Comparison of ENCODE assay signal across 9 cellular contexts in the genomic region with DNA sequence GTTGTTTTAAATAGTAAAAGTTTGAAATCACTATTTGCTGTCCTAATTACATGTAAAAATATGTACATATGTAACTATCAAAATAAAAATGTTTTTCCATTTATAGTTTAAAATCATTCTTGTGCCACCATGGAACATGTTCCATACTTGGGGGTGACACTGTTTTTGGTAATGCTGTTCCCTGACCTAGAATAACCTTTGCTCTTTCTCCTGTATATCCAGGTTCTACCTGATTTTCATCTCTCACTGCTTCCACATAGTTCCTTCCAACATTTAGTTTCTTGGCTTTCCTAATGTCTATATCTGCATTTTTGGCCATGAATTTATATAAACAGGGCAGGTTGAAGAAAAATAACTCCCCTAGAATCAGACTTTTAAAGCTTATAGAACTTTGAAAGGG. TPM values are rescaled to one million over a fixed set of nuclear protein-coding genes. Genes with fewer than 3 reads are reported as not detected.
A peak's percentile ranks its signal among the peaks of the same experiment; 100 is the strongest.
DNase-seq lines count a peak whose midpoint lies in the region; ATAC-seq and TF ChIP-seq lines count a peak whose summit lies in the region.
"Had no signal": no experiment of that assay in that cellular context is flagged by ENCODE, and none has a peak within 500 bp of the region (broad histone marks: within the 10 kb centered on the region; RNA-seq: fewer than 3 reads in every experiment).

No MANE protein-coding gene starts in this region.

- peaks cover 6% of the 10 kb centered on the region; the same call in 1 of the 2 replicates for H3F3A ChIP-seq in MM.1S (ENCODE audit: insufficient read depth, low read length)

- no peak overlapping the region for H3K9ac ChIP-seq in MM.1S (ENCODE audit: low read length)

- peaks cover 24% of the 10 kb centered on the region for H3K4me1 Mint-ChIP-seq in Calu3 (ENCODE audit: low read depth, unreplicated experiment)
- peaks cover 48% of the 10 kb centered on the region for H3K4me1 Mint-ChIP-seq in dendritic cell treated with granulocyte-macrophage colony-stimulating factor and Interleukin-4, amounts not matched to agents 40 ng/mL and 50 ng/mL, for 4 days (ENCODE audit: low read depth)

- peaks cover 28% of the 10 kb centered on the region for H3K36me3 Mint-ChIP-seq in Calu3 (ENCODE audit: insufficient read depth, unreplicated experiment)
- H3K36me3 Mint-ChIP-seq in dendritic cell treated with granulocyte-macrophage colony-stimulating factor and Interleukin-4, amounts not matched to agents 40 ng/mL and 50 ng/mL, for 4 days (ENCODE audit: low read depth): peaks cover 10% of the 10 kb centered on the region

- H3K4me2 ChIP-seq in MM.1S (ENCODE audit: low read depth, low read length) (peak overlapping the region; percentile 77; the same call in 1 of the 2 replicates), osteoblast (ENCODE audit: insufficient read depth, low read length) (peak overlapping the region; percentile 89)

- H3K27ac ChIP-seq in MM.1S (ENCODE audit: low read length) (no peak overlapping the region), osteoblast (ENCODE audit: low read depth, low read length) (no peak overlapping the region)

- peaks cover 16% of the 10 kb centered on the region; the same call in 1 of the 2 replicates for H3K4me1 ChIP-seq in MM.1S (ENCODE audit: low read length)
- peaks cover 21% of the 10 kb centered on the region for H3K4me1 ChIP-seq in osteoblast (ENCODE audit: insufficient read depth, low read length)

- H3K9me2 ChIP-seq in MM.1S (replicated peaks; ENCODE audit: insufficient read depth, low read length): no peaks in the 10 kb centered on the region

- ATAC-seq in HG03095 (IDR thresholded peaks at IDR 0.05; ENCODE audit: unreplicated experiment): no peak

- no peak for TF ChIP-seq CTCF in Calu3 (IDR thresholded peaks at IDR 0.05; ENCODE audit: unreplicated experiment)
- no peak for TF ChIP-seq CTCF in MM.1S (IDR thresholded peaks at IDR 0.05; ENCODE audit: low read length)
- no peak for TF ChIP-seq CTCF in osteoblast (IDR thresholded peaks at IDR 0.05; ENCODE audit: extremely low read depth, low read depth, low read length)

- H3K79me2 ChIP-seq in MM.1S (ENCODE audit: low read length) (peaks cover 67% of the 10 kb centered on the region), osteoblast (ENCODE audit: insufficient read depth, low read length) (peaks cover 68% of the 10 kb centered on the region)

- no peaks in the 10 kb centered on the region for H3K27me3 Mint-ChIP-seq in Calu3 (ENCODE audit: unreplicated experiment)
- H3K27me3 Mint-ChIP-seq in dendritic cell treated with granulocyte-macrophage colony-stimulating factor and Interleukin-4, amounts not matched to agents 40 ng/mL and 50 ng/mL, for 4 days: no peaks in the 10 kb centered on the region

- intact Hi-C loops in Calu3 (cut with micrococcal nuclease; ENCODE audit: unreplicated experiment): loop anchor here (10.0 kb wide), 5 partner anchors 211 to 579 kb away; no protein-coding TSS in a partner anchor
- intact Hi-C loops in dendritic cell treated with granulocyte-macrophage colony-stimulating factor and Interleukin-4, amounts not matched to agents 40 ng/mL and 50 ng/mL, for 4 days (cut with micrococcal nuclease): loop anchor here (5.0 to 10.0 kb wide), 2 partner anchors 211 to 542 kb away; a partner anchor contains a TSS

- DNase-seq in Calu3 (no peak), MM.1S (no peak), osteoblast (ENCODE audit: insufficient read length, low spot score, missing footprints) (no peak), NCI-H1417 (lab: John Stamatoyannopoulos, UW) (no peak), dedifferentiated amniotic fluid mesenchymal stem cell (ENCODE audit: extremely low spot score) (no peak), HK-2 (ENCODE audit: unreplicated experiment) (no peak)
- DNase-seq: NCI-H2081 had no signal

- CTCF ChIA-PET in Calu3 (lab: Charles Lee): interaction anchor here (1.3 kb wide), 1 partner anchor 12 kb away, joined by 4 read pairs; no protein-coding TSS in a partner anchor

- H3K36me3 ChIP-seq in MM.1S (replicated peaks; ENCODE audit: insufficient read depth, low read length) (no peaks in the 10 kb centered on the region), osteoblast (ENCODE audit: insufficient read depth, low read length) (no peaks in the 10 kb centered on the region)

- H3K4me3 Mint-ChIP-seq in Calu3 (ENCODE audit: low read depth, unreplicated experiment): peak overlapping the region; percentile 86
- H3K4me3 Mint-ChIP-seq in dendritic cell treated with granulocyte-macrophage colony-stimulating factor and Interleukin-4, amounts not matched to agents 40 ng/mL and 50 ng/mL, for 4 days: peak overlapping the region; percentile 67

- H4K20me1 ChIP-seq in MM.1S (ENCODE audit: insufficient read depth, low read length) (0 out of 2 replicates have a peak, but pooled peaks cover 5% of the 10 kb centered on the region), osteoblast (ENCODE audit: insufficient read depth, low read length) (peaks cover 32% of the 10 kb centered on the region)

- H3K27ac Mint-ChIP-seq in Calu3 (ENCODE audit: unreplicated experiment): peak overlapping the region; percentile 55
- H3K27ac Mint-ChIP-seq in dendritic cell treated with granulocyte-macrophage colony-stimulating factor and Interleukin-4, amounts not matched to agents 40 ng/mL and 50 ng/mL, for 4 days: no peak overlapping the region

- H2AFZ ChIP-seq in MM.1S (ENCODE audit: low read length) (no peak overlapping the region), osteoblast (ENCODE audit: low read length) (no peak overlapping the region)

- H3K9me3 ChIP-seq in MM.1S (replicated peaks; ENCODE audit: insufficient read depth, low read length): no peaks in the 10 kb centered on the region
- H3K9me3 ChIP-seq in osteoblast (ENCODE audit: low read depth, low read length): no peaks in the 10 kb centered on the region

- no peaks in the 10 kb centered on the region for H3K9me3 Mint-ChIP-seq in Calu3 (ENCODE audit: low read depth, unreplicated experiment)
- no peaks in the 10 kb centered on the region for H3K9me3 Mint-ChIP-seq in dendritic cell treated with granulocyte-macrophage colony-stimulating factor and Interleukin-4, amounts not matched to agents 40 ng/mL and 50 ng/mL, for 4 days

- BruUV-seq in Calu3 (replicated peaks; lab: Mats Ljungman, UMichigan): no TSS peak

- H3K4me3 ChIP-seq in MM.1S (ENCODE audit: low read length) (peak overlapping the region; percentile 6; the same call in 1 of the 2 replicates), osteoblast (ENCODE audit: insufficient read depth, low read length) (no peak overlapping the region)

- H3K27me3 ChIP-seq in MM.1S (replicated peaks; ENCODE audit: insufficient read depth, low read length) (no peaks in the 10 kb centered on the region), osteoblast (ENCODE audit: insufficient read depth, low read length) (no peaks in the 10 kb centered on the region)

RNA-seq across cellular contexts. Expression of a gene that starts 2.5 kb away (rescaled TPM):
- total RNA-seq in Calu3 (2022) (37.8 and 40.8 TPM in 2 replicates), osteoblast (21.2 and 23.5 TPM in 2 replicates)
